Comparison of ENCODE assay signal across 9 cellular contexts in genomic region chr16:55872130-55872529, GRCh38. TPM values are rescaled to one million over a fixed set of nuclear protein-coding genes. Genes with fewer than 3 reads are reported as not detected.
"Had no signal": no experiment of that assay in that cellular context is flagged by ENCODE, and none has a peak within 500 bp of the region (broad histone marks: within the 10 kb centered on the region; RNA-seq: fewer than 3 reads in every experiment).

No MANE protein-coding gene starts in this region.

- FAIRE-seq: HTR-8/SVneo had no signal

- DNase-seq: IMR-90, KBM-7, KG1 had no signal

- H3K9ac ChIP-seq: KMS-11 had no signal

- H3K27ac ChIP-seq: HL-60, KMS-11 had no signal

- H3K4me2 ChIP-seq: KMS-11 had no signal

RNA-seq across cellular contexts. Expression of gene CES5A, which starts 3.0 kb away (rescaled TPM):
- total RNA-seq: HT-29, HT1080, IMR-90 had no signal
- polyA plus RNA-seq: IgD-negative memory B cell, IMR-90 had no signal

RNA-seq across cellular contexts. Expression of gene CES1, which starts 39.2 kb away (rescaled TPM):
- total RNA-seq: HT-29, IMR-90 had no signal
